Comparison of ENCODE assay signal across 10 cellular contexts in the genomic region with DNA sequence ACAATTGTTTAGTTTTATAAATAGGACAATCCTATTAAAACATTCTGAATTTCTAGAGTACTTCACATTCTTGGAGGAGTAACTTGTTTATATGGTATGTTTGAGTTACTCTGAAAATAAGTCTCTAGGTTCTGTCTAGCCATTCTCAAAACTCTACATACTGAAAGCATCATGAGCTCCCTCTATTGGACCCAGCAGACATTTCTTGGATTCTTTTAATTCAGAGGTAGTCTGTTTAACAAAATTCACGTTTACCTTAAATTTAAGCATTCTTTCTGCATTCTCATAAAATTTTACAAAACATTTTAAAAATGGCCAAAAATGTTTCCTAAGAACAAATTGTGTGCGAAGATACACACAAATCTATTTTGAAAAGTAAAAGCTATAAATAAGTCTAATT. TPM values are rescaled to one million over a fixed set of nuclear protein-coding genes. Genes with fewer than 3 reads are reported as not detected.
A peak's percentile ranks its signal among the peaks of the same experiment; 100 is the strongest.
DNase-seq lines count a peak whose midpoint lies in the region; ATAC-seq and TF ChIP-seq lines count a peak whose summit lies in the region.
"Had no signal": no experiment of that assay in that cellular context is flagged by ENCODE, and none has a peak within 500 bp of the region (broad histone marks: within the 10 kb centered on the region; RNA-seq: fewer than 3 reads in every experiment).

No MANE protein-coding gene starts in this region.

- no peak overlapping the region for H2BK5ac ChIP-seq in neuronal stem cell (ENCODE audit: low read length)

- H3K27me3 ChIP-seq in left ventricle myocardium inferior (ENCODE audit: low read depth) (peaks cover 10% of the 10 kb centered on the region), right cardiac atrium (ENCODE audit: control insufficient read depth, insufficient read depth) (no peaks in the 10 kb centered on the region), upper lobe of right lung (peaks cover 4% of the 10 kb centered on the region), neuronal stem cell (ENCODE audit: control insufficient read depth in 3 of 3, insufficient read depth in 3 of 3, low read depth in 1 of 3, low read length in 3 of 3) (peaks cover 0 to 2% (median 0%) of the 10 kb centered on the region in 3 experiments)

- H2BK12ac ChIP-seq in neuronal stem cell (ENCODE audit: low read length): no peak overlapping the region

- no peaks in the 10 kb centered on the region for H3K79me1 ChIP-seq in neuronal stem cell (ENCODE audit: low read depth, low read length)

- H3K36me3 Mint-ChIP-seq in endothelial cell (ENCODE audit: low read depth, unreplicated experiment): peaks cover 6% of the 10 kb centered on the region

- H3K4me1 Mint-ChIP-seq in endothelial cell (ENCODE audit: unreplicated experiment): no peaks in the 10 kb centered on the region
- H3K4me1 Mint-ChIP-seq: memory B cell had no signal

- no peak overlapping the region for H3K18ac ChIP-seq in neuronal stem cell (ENCODE audit: low read length)

- 80% methylated on average over 2 of the region's 2 CpGs for WGBS in right cardiac atrium
- no CpG with 5 or more reads among the region's 2 CpGs for WGBS in neuronal stem cell (ENCODE audit: extremely low coverage in 2 of 2, insufficient read length in 2 of 2, insufficient replicate concordance in 1 of 2), 2 donors

- H3K4ac ChIP-seq in neuronal stem cell (ENCODE audit: low read length): no peak overlapping the region

- no peaks in the 10 kb centered on the region for H3K9me3 ChIP-seq in left ventricle myocardium inferior (replicated peaks)
- no peaks in the 10 kb centered on the region for H3K9me3 ChIP-seq in right cardiac atrium (ENCODE audit: control insufficient read depth, low read length)
- no peaks in the 10 kb centered on the region for H3K9me3 ChIP-seq in upper lobe of right lung
- H3K9me3 ChIP-seq in neuronal stem cell (replicated peaks in 1 of 2; ENCODE audit: control insufficient read depth in 2 of 2, insufficient read depth in 1 of 2, low read depth in 1 of 2, low read length in 2 of 2): no peaks in the 10 kb centered on the region

- H3K9ac ChIP-seq in neuronal stem cell (ENCODE audit: low read depth, low read length, poor library complexity): no peak overlapping the region

- H4K8ac ChIP-seq in neuronal stem cell (ENCODE audit: low read depth, low read length): no peak overlapping the region

- DNase-seq in left ventricle myocardium inferior (no peak), right cardiac atrium (no peak), NCI-H69 (lab: John Stamatoyannopoulos, UW) (peak; percentile 15), endothelial cell (ENCODE audit: low spot score) (no peak), upper lobe of right lung (no peak), neuronal stem cell (ENCODE audit: low spot score) (no peak)
- DNase-seq: DMS79 treated with DMSO at 0.1 percent for 48 hours had no signal

- intact Hi-C loops in left ventricle myocardium inferior (cut with micrococcal nuclease) (no loop called here), right cardiac atrium (cut with DNase I) (no loop called here), upper lobe of right lung (cut with DNase I) (no loop called here)

- TF ChIP-seq CTCF in left ventricle myocardium inferior (IDR thresholded peaks at IDR 0.05; ENCODE audit: borderline replicate concordance): peak; percentile 27
- peak; percentile 29 for TF ChIP-seq CTCF in endothelial cell (IDR thresholded peaks at IDR 0.05; ENCODE audit: unreplicated experiment)
- peak; percentile 22 for TF ChIP-seq CTCF in upper lobe of right lung (IDR thresholded peaks at IDR 0.05)

- ATAC-seq in right cardiac atrium: no peak
- no peak for ATAC-seq in upper lobe of right lung
- no peak for ATAC-seq in GM19455 (IDR thresholded peaks at IDR 0.05; ENCODE audit: unreplicated experiment)
- ATAC-seq in GM21825 (IDR thresholded peaks at IDR 0.05; ENCODE audit: unreplicated experiment): no peak

- no peak overlapping the region for H3K4me3 Mint-ChIP-seq in endothelial cell (ENCODE audit: unreplicated experiment)
- H3K4me3 Mint-ChIP-seq: memory B cell had no signal

- H3K9me3 Mint-ChIP-seq in endothelial cell (ENCODE audit: unreplicated experiment): no peaks in the 10 kb centered on the region
- H3K9me3 Mint-ChIP-seq: memory B cell had no signal

- H3K27ac Mint-ChIP-seq in endothelial cell (ENCODE audit: unreplicated experiment): no peak overlapping the region
- H3K27ac Mint-ChIP-seq: memory B cell had no signal

- H3K23ac ChIP-seq in neuronal stem cell (ENCODE audit: low read depth, low read length, poor library complexity): no peak overlapping the region

- H2AK5ac ChIP-seq in neuronal stem cell (ENCODE audit: low read depth, low read length): no peak overlapping the region

- no peak overlapping the region for H3K14ac ChIP-seq in neuronal stem cell (ENCODE audit: low read length)

- H3K4me2 ChIP-seq in neuronal stem cell (ENCODE audit: insufficient read depth, low read length, poor library complexity, severe bottlenecking): no peak overlapping the region

- no peak overlapping the region for H2AFZ ChIP-seq in neuronal stem cell (ENCODE audit: low read length)

- no peak overlapping the region for H2BK15ac ChIP-seq in neuronal stem cell (ENCODE audit: low read length)

- H3K4me3 ChIP-seq in left ventricle myocardium inferior (no peak overlapping the region), right cardiac atrium (ENCODE audit: low read length) (no peak overlapping the region), upper lobe of right lung (no peak overlapping the region), neuronal stem cell (ENCODE audit: low read length in 2 of 2) (no peak overlapping the region)

- H3K36me3 ChIP-seq in left ventricle myocardium inferior (peaks cover 54% of the 10 kb centered on the region), upper lobe of right lung (peaks cover 38% of the 10 kb centered on the region), neuronal stem cell (replicated peaks in 1 of 2; ENCODE audit: control insufficient read depth in 2 of 2, insufficient read depth in 2 of 2, low read length in 2 of 2) (peaks cover 4 to 34% of the 10 kb centered on the region in 2 donors)

- H2BK120ac ChIP-seq in neuronal stem cell (ENCODE audit: low read depth, low read length): no peak overlapping the region

- H3K4me1 ChIP-seq in left ventricle myocardium inferior (no peaks in the 10 kb centered on the region), right cardiac atrium (ENCODE audit: control insufficient read depth, insufficient read depth, low read length) (no peaks in the 10 kb centered on the region), upper lobe of right lung (no peaks in the 10 kb centered on the region), neuronal stem cell (ENCODE audit: control insufficient read depth in 2 of 2, insufficient read depth in 1 of 2, low read depth in 1 of 2, low read length in 2 of 2) (no peaks in the 10 kb centered on the region)

- H3K27me3 Mint-ChIP-seq in endothelial cell (ENCODE audit: unreplicated experiment): peaks cover 4% of the 10 kb centered on the region

- H3K27ac ChIP-seq in left ventricle myocardium inferior (replicated peaks) (no peak overlapping the region), right cardiac atrium (ENCODE audit: low read length) (no peak overlapping the region), upper lobe of right lung (no peak overlapping the region), neuronal stem cell (replicated peaks; ENCODE audit: low read length) (no peak overlapping the region)

- no peak overlapping the region for H4K91ac ChIP-seq in neuronal stem cell (ENCODE audit: low read depth, low read length, poor library complexity)

RNA-seq across cellular contexts. Expression of a gene that starts 15.3 kb away (rescaled TPM):
- not detected for total RNA-seq in left ventricle myocardium inferior
- not detected for total RNA-seq in right cardiac atrium
- polyA plus RNA-seq in right cardiac atrium: not detected
- total RNA-seq in endothelial cell (ENCODE audit: unreplicated experiment): 0.31 TPM
- total RNA-seq in upper lobe of right lung: not detected
- 0.11 TPM for polyA plus RNA-seq in neuronal stem cell (2013, experiment 1 of 2)
- polyA plus RNA-seq in neuronal stem cell (2013, experiment 2 of 2): 0.10 TPM

RNA-seq across cellular contexts. Expression of a gene that starts 45.5 kb away (rescaled TPM):
- total RNA-seq in left ventricle myocardium inferior: 47.6 TPM
- 10 to 100 TPM; 30.5 to 35.6 (median 34.7) TPM for total RNA-seq in right cardiac atrium
- 16.8 TPM for polyA plus RNA-seq in right cardiac atrium
- total RNA-seq in endothelial cell (ENCODE audit: unreplicated experiment): 21.1 TPM
- total RNA-seq in upper lobe of right lung: 20.0 TPM
- polyA plus RNA-seq in neuronal stem cell (2013, experiment 1 of 2): 14.3 TPM
- polyA plus RNA-seq in neuronal stem cell (2013, experiment 2 of 2): 13.9 TPM
